ENCODE assay signal across 17 cellular contexts in the genomic region with DNA sequence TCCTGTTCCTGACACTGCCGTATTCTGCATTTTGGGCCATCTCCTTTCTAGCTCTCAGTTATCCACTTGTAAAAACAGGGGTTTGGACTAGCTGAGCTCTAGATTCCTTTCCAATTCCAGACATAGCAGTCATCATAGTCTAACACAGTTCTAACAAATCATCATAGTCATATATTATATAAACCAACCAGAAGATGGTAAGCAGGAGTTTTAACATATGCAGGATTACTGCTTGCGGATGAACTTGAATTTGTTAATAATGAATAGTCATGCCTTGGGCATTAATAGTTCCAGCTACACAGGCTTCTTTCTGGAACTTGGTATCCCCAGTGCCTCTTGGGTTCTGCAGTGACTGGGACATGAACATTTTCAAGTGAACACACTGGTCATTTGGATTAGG. TPM values are rescaled to one million over a fixed set of nuclear protein-coding genes. Genes with fewer than 3 reads are reported as not detected.
DNase-seq lines count a peak whose midpoint lies in the region; ATAC-seq, FAIRE-seq and TF ChIP-seq lines count a peak whose summit lies in the region.
"Had no signal": no experiment of that assay in that cellular context is flagged by ENCODE, and none has a peak within 500 bp of the region (broad histone marks: within the 10 kb centered on the region; RNA-seq: fewer than 3 reads in every experiment).

No MANE protein-coding gene starts in this region.

- WGBS in IMR-90 (ENCODE audit: extremely low coverage in 2 of 2, insufficient read length in 1 of 2), 2 experiments: 80% methylated on average over 1 of the region's 2 CpGs; no CpG with 5 or more reads in 1 of the 2 experiments
- WGBS in esophagus squamous epithelium, 2 donors: 85 to 86% methylated on average over 2 of the region's 2 CpGs
- WGBS in mesodermal cell (ENCODE audit: insufficient coverage in 2 of 2), 2 experiments: 94 to 100% methylated on average over 1 to 2 of the region's 2 CpGs

- DNase-seq in IMR-90: peak; percentile 68
- DNase-seq in esophagus squamous epithelium (lab: John Stamatoyannopoulos, UW): no peak
- DNase-seq in upper lobe of right lung: no peak
- DNase-seq in GM12892 (ENCODE audit: insufficient read length): no peak
- no peak for DNase-seq in OCI-M1 (lab: John Stamatoyannopoulos, UW)
- no peak for DNase-seq in 8988T
- DNase-seq: activated naive CD4-positive, alpha-beta T cell treated with anti-CD3 and anti-CD28 coated beads, Interleukin-2, amount 10 ng/mL, durations not matched to agents 7 days and 5 days; CD8-positive, alpha-beta memory T cell; left colon; NCI-H1092 treated with DMSO at 0.1 percent for 48 hours; SHP77 treated with DMSO at 0.1 percent for 48 hours; stimulated activated naive B cell treated with anti-CD40 and anti-IgM and Interleukin-4, amounts not matched to agents 10 μg/mL and 1 μg/mL and 100 μg/mL, for 72 hours had no signal

- no peak for FAIRE-seq in GM12892 (lab: Jason Lieb, UNC)
- FAIRE-seq: G401.6, K562 had no signal

- H3K4me1 ChIP-seq in IMR-90 (ENCODE audit: control insufficient read depth, insufficient read depth, low read length) (peaks cover 22% of the 10 kb centered on the region), esophagus squamous epithelium (peaks cover 0 to 23% (median 0%) of the 10 kb centered on the region in 3 donors), mesodermal cell (ENCODE audit: control insufficient read depth, insufficient read depth, low read length, poor library complexity, severe bottlenecking) (peaks cover 57% of the 10 kb centered on the region), upper lobe of right lung (peaks cover 24% of the 10 kb centered on the region)
- H3K4me1 ChIP-seq: neural progenitor cell had no signal

- intact Hi-C loops in IMR-90 (cut with micrococcal nuclease) (loop anchor here (1.0 kb wide), 1 partner anchor 16 kb away; no protein-coding TSS in a partner anchor), esophagus squamous epithelium (cut with DNase I) (no loop called here), upper lobe of right lung (cut with DNase I) (no loop called here)

- ATAC-seq in IMR-90 (ENCODE audit: low read depth): peak; percentile 61
- no peak for ATAC-seq in upper lobe of right lung
- ATAC-seq: K562; left colon; stimulated activated naive B cell treated with anti-CD40 and anti-IgM and Interleukin-4, amounts not matched to agents 10 μg/mL and 1 μg/mL and 100 μg/mL, for 72 hours had no signal

- in situ Hi-C loops in IMR-90 (cut with MboI; ENCODE audit: low sequenced_read_pairs): no loop called here

- no TSS peak for BruUV-seq in IMR-90 (replicated peaks; lab: Mats Ljungman, UMichigan)

- dilution Hi-C loops in IMR-90 (cut with HindIII; ENCODE audit: low sequenced_read_pairs, unreplicated experiment): no loop called here

- peak overlapping the region; percentile 96 for H2BK20ac ChIP-seq in IMR-90 (ENCODE audit: low read depth, low read length)

- peak overlapping the region; percentile 96 for H2BK120ac ChIP-seq in IMR-90 (ENCODE audit: low read depth, low read length)

- peak overlapping the region; percentile 90 for H3K56ac ChIP-seq in IMR-90 (ENCODE audit: extremely low read depth, insufficient read depth, low read length)

- peak overlapping the region; percentile 94 for H4K91ac ChIP-seq in IMR-90 (ENCODE audit: insufficient read depth, low read depth, low read length)

- peak overlapping the region; percentile 4 for H2AFZ ChIP-seq in IMR-90 (replicated peaks; ENCODE audit: low read length, poor library complexity)
- H2AFZ ChIP-seq: neural progenitor cell had no signal

- peak overlapping the region; percentile 69; the same call in 2 of the 3 replicates for H2BK15ac ChIP-seq in IMR-90 (ENCODE audit: low read depth, low read length)

- H4K5ac ChIP-seq in IMR-90 (ENCODE audit: low read depth, low read length): peak overlapping the region; percentile 90; the same call in 1 of the 2 replicates

- H3K27ac ChIP-seq in IMR-90 (ENCODE audit: insufficient read depth, low read length): peak overlapping the region; percentile 92
- H3K27ac ChIP-seq in esophagus squamous epithelium: peak overlapping the region in 3 of 4 donors; percentile 11 to 49 (median 45)
- H3K27ac ChIP-seq in mesodermal cell (ENCODE audit: low read depth, low read length, severe bottlenecking): peak overlapping the region; percentile 93
- peak overlapping the region; percentile 31 for H3K27ac ChIP-seq in upper lobe of right lung
- H3K27ac ChIP-seq: neural progenitor cell had no signal

- no peak overlapping the region for H3K4me3 ChIP-seq in IMR-90 (ENCODE audit: insufficient read depth, low read depth, low read length)
- H3K4me3 ChIP-seq in esophagus squamous epithelium: no peak overlapping the region
- no peak overlapping the region for H3K4me3 ChIP-seq in mesodermal cell (ENCODE audit: extremely low read depth, insufficient read depth, low read length, poor library complexity, severe bottlenecking)
- no peak overlapping the region for H3K4me3 ChIP-seq in upper lobe of right lung
- H3K4me3 ChIP-seq: K562, neural progenitor cell, skin epidermis had no signal

- peak overlapping the region; percentile 27 to 90 for H4K8ac ChIP-seq in IMR-90 (ENCODE audit: low read depth in 2 of 2, low read length in 2 of 2)

- no peak for TF ChIP-seq RAD21 in IMR-90 (IDR thresholded peaks at IDR 0.05; ENCODE audit: low read length)

- peak overlapping the region; percentile 98 for H3K18ac ChIP-seq in IMR-90 (ENCODE audit: low read depth, low read length)

- H3K14ac ChIP-seq in IMR-90 (replicated peaks; ENCODE audit: low read depth, low read length): peak overlapping the region; percentile 84

- TF ChIP-seq CTCF in IMR-90 (conservative IDR thresholded peaks at IDR 0.05; ENCODE audit: low read depth, low read length): no peak
- no peak for TF ChIP-seq CTCF in esophagus squamous epithelium (IDR thresholded peaks at IDR 0.05)
- no peak for TF ChIP-seq CTCF in upper lobe of right lung (IDR thresholded peaks at IDR 0.05)

- H2AK9ac ChIP-seq in IMR-90 (replicated peaks; ENCODE audit: low read depth, low read length, poor library complexity): peak overlapping the region; percentile 1

- no peak for TF ChIP-seq POLR2A in IMR-90 (IDR thresholded peaks at IDR 0.05; ENCODE audit: low read depth, low read length)
- no peak for TF ChIP-seq POLR2A in esophagus squamous epithelium (IDR thresholded peaks at IDR 0.05)
- no peak for TF ChIP-seq POLR2A in GM12892 (IDR thresholded peaks at IDR 0.05; ENCODE audit: low read depth, low read length)

- H3K9ac ChIP-seq in IMR-90 (ENCODE audit: low read depth, low read length): peak overlapping the region; percentile 45; the same call in 1 of the 2 replicates
- H3K9ac ChIP-seq: neural progenitor cell had no signal

- POLR2A ChIA-PET in IMR-90 (lab: Charles Lee; ENCODE audit: unreplicated experiment): interaction anchor here (1.0 kb wide), 1 partner anchor 26 kb away, joined by 3 read pairs; a partner anchor contains a TSS

- H3K4me2 ChIP-seq in IMR-90 (ENCODE audit: low read depth, low read length): peak overlapping the region; percentile 63; the same call in 1 of the 2 replicates
- H3K4me2 ChIP-seq: neural progenitor cell had no signal

- H3K9me3 ChIP-seq in IMR-90 (ENCODE audit: control insufficient read depth, insufficient read depth, low read length): peaks cover 10% of the 10 kb centered on the region
- peaks cover 0 to 17% (median 0%) of the 10 kb centered on the region in 3 donors for H3K9me3 ChIP-seq in esophagus squamous epithelium
- H3K9me3 ChIP-seq in mesodermal cell (ENCODE audit: control insufficient read depth, low read length): peaks cover 22% of the 10 kb centered on the region
- H3K9me3 ChIP-seq in upper lobe of right lung: peaks cover 8% of the 10 kb centered on the region

- H3K27me3 ChIP-seq in IMR-90 (ENCODE audit: control insufficient read depth, insufficient read depth, low read length) (no peaks in the 10 kb centered on the region), esophagus squamous epithelium (peaks cover 0 to 4% (median 0%) of the 10 kb centered on the region in 4 donors), upper lobe of right lung (no peaks in the 10 kb centered on the region)
- H3K27me3 ChIP-seq: neural progenitor cell had no signal

- H4K20me1 ChIP-seq in IMR-90 (ENCODE audit: insufficient read depth, low read length): no peaks in the 10 kb centered on the region

- peaks cover 8% of the 10 kb centered on the region; the same call in 1 of the 2 replicates for H3K9me1 ChIP-seq in IMR-90 (ENCODE audit: insufficient read depth, low read length)

- H2AK5ac ChIP-seq in IMR-90 (ENCODE audit: low read depth, low read length): peak overlapping the region; percentile 86

- H3K36me3 ChIP-seq in IMR-90 (ENCODE audit: control insufficient read depth, insufficient read depth, low read length): peaks cover 10% of the 10 kb centered on the region
- no peaks in the 10 kb centered on the region for H3K36me3 ChIP-seq in esophagus squamous epithelium
- H3K36me3 ChIP-seq in mesodermal cell (ENCODE audit: control insufficient read depth, insufficient read depth, low read length): peaks cover 65% of the 10 kb centered on the region
- H3K36me3 ChIP-seq in upper lobe of right lung: no peaks in the 10 kb centered on the region
- H3K36me3 ChIP-seq: neural progenitor cell had no signal

- H3K79me1 ChIP-seq in IMR-90 (ENCODE audit: low read depth in 1 of 2, low read length in 2 of 2): no peaks in the 10 kb centered on the region

- CTCF ChIA-PET in IMR-90 (lab: Yijun Ruan, JAX): interaction anchor here (0.6 to 1.1 kb wide), 2 partner anchors 15 to 30 kb away, joined by 3 to 5 read pairs; no protein-coding TSS in a partner anchor

- H2BK5ac ChIP-seq in IMR-90 (ENCODE audit: low read depth, low read length, poor library complexity, severe bottlenecking): peak overlapping the region; percentile 98

- peak overlapping the region; percentile 70; the same call in 1 of the 2 replicates for H3K23ac ChIP-seq in IMR-90 (ENCODE audit: low read depth, low read length)

- H3K4ac ChIP-seq in IMR-90 (ENCODE audit: low read depth, low read length): peak overlapping the region; percentile 95

TF ChIP-seq in IMR-90, 13 proteins besides CTCF, POLR2A, EP300 and RAD21 (continues in another document):
- TF ChIP-seq NFE2L2 (IDR thresholded peaks at IDR 0.05; ENCODE audit: low read depth, low read length): no peak
- no peak for TF ChIP-seq CEBPB (IDR thresholded peaks at IDR 0.05; ENCODE audit: low read depth, low read length)
- TF ChIP-seq RFX5 (IDR thresholded peaks at IDR 0.05; ENCODE audit: low read depth, low read length): no peak

RNA-seq across cellular contexts. Expression of a gene that starts 26.6 kb away (rescaled TPM):
- total RNA-seq in IMR-90 (2012; rRNA removed): 13.1 TPM in 2 replicates
- polyA plus RNA-seq in IMR-90 (2012; rRNA removed): 14.7 and 16.2 TPM in 2 replicates
- polyA plus RNA-seq in IMR-90 (2012; cell fraction: cytosol; rRNA removed): 23.1 and 36.2 TPM in 2 replicates
- polyA plus RNA-seq in IMR-90 (2012; cell fraction: nucleus; rRNA removed; ENCODE audit: low replicate concordance): 15.5 and 19.8 TPM in 2 replicates
- 1 to 10 TPM in 3 of 4 donors, under 1 TPM in 1; 0.92 to 4.6 (median 1.2) TPM for total RNA-seq in esophagus squamous epithelium
- 226 TPM for polyA plus RNA-seq in mesodermal cell (2013, experiment 1 of 2)
- 220 TPM for polyA plus RNA-seq in mesodermal cell (2013, experiment 2 of 2)
- 5.9 TPM for total RNA-seq in upper lobe of right lung
- not detected for polyA plus RNA-seq in GM12892 (2012; ENCODE audit: missing spikeins)
- total RNA-seq: CD8-positive, alpha-beta memory T cell had no signal
- polyA plus RNA-seq: CD8-positive, alpha-beta memory T cell had no signal

Comparison
In these comparisons a context has a peak if more than half of its experiments do, and no peak if none do; other contexts are left out.
1. H3K27ac ChIP-seq: peak in every context shown above with its lines; median percentile 93 in mesodermal cell; 92 in IMR-90; 45 in esophagus squamous epithelium; 31 in upper lobe of right lung.